18 cellular contexts compared by ENCODE assay signal in genomic region chr7:73896454-73896853, GRCh38. TPM values are rescaled to one million over a fixed set of nuclear protein-coding genes. Genes with fewer than 3 reads are reported as not detected.
DNase-seq lines count a peak whose midpoint lies in the region; ATAC-seq lines count a peak whose summit lies in the region.
"Had no signal": no experiment of that assay in that cellular context is flagged by ENCODE, and none has a peak within 500 bp of the region (broad histone marks: within the 10 kb centered on the region; RNA-seq: fewer than 3 reads in every experiment).

No MANE protein-coding gene starts in this region.

- intact Hi-C loops in aorta (cut with DNase I) = loop anchor here in 1 of 2 donors (5.0 kb wide), 1 partner anchor 76 kb away; no protein-coding TSS in a partner anchor

- 41 to 48% methylated on average over 1 of the region's 1 CpG for WGBS in aorta, 2 donors

- H3K36me3 ChIP-seq in aorta (ENCODE audit: control insufficient read depth in 1 of 2, insufficient read depth in 2 of 2, low read length in 1 of 2) = no peaks in the 10 kb centered on the region

- no peaks in the 10 kb centered on the region for H3K4me1 Mint-ChIP-seq in activated T-helper 17 cell treated with anti-CD3 and anti-CD28 coated beads, Interleukin-2, amount 50 U/mL, for 72 hours
- H3K4me1 Mint-ChIP-seq: stimulated activated memory B cell treated with anti-CD40 and anti-IgM and Interleukin-4, amounts not matched to agents 10 μg/mL and 1 μg/mL and 100 μg/mL, for 72 hours had no signal

- no peak overlapping the region for H3K4me3 ChIP-seq in aorta (ENCODE audit: low read length in 2 of 2)

- peak; percentile 54 for DNase-seq in islet precursor cell
- DNase-seq in aorta = peak in 1 of 2 donors; percentile 74
- DNase-seq in midbrain (lab: John Stamatoyannopoulos, UW) = no peak
- DNase-seq in NCI-H226 = no peak
- DNase-seq in pons (ENCODE audit: low spot score) = no peak
- DNase-seq: foreskin melanocyte, Kasumi-1, NCI-H187, NCI-H524 treated with DMSO at 0.1 percent for 48 hours, small intestine had no signal

- no peaks in the 10 kb centered on the region for H3K27me3 ChIP-seq in aorta (ENCODE audit: control insufficient read depth in 1 of 2, insufficient read depth in 2 of 2, low read length in 1 of 2)

- peak overlapping the region; percentile 24 to 72 for H3K27ac ChIP-seq in aorta (ENCODE audit: low read depth in 1 of 2, low read length in 2 of 2)

- no peaks in the 10 kb centered on the region for H3K9me3 ChIP-seq in aorta (ENCODE audit: control insufficient read depth, low read length)

- H3K36me3 Mint-ChIP-seq in activated T-helper 17 cell treated with anti-CD3 and anti-CD28 coated beads, Interleukin-2, amount 50 U/mL, for 72 hours (ENCODE audit: low read depth) = no peaks in the 10 kb centered on the region
- H3K36me3 Mint-ChIP-seq: CD14-positive monocyte; stimulated activated memory B cell treated with anti-CD40 and anti-IgM and Interleukin-4, amounts not matched to agents 10 μg/mL and 1 μg/mL and 100 μg/mL, for 72 hours had no signal

- no peak overlapping the region for H3K4me3 Mint-ChIP-seq in activated T-helper 17 cell treated with anti-CD3 and anti-CD28 coated beads, Interleukin-2, amount 50 U/mL, for 72 hours
- H3K4me3 Mint-ChIP-seq: CD14-positive monocyte; mesothelial cell of epicardium; stimulated activated memory B cell treated with anti-CD40 and anti-IgM and Interleukin-4, amounts not matched to agents 10 μg/mL and 1 μg/mL and 100 μg/mL, for 72 hours had no signal

- peaks cover 6% of the 10 kb centered on the region for H3K27me3 Mint-ChIP-seq in activated T-helper 17 cell treated with anti-CD3 and anti-CD28 coated beads, Interleukin-2, amount 50 U/mL, for 72 hours

- H3K9me3 Mint-ChIP-seq in activated T-helper 17 cell treated with anti-CD3 and anti-CD28 coated beads, Interleukin-2, amount 50 U/mL, for 72 hours = no peaks in the 10 kb centered on the region

- H3K4me1 ChIP-seq in aorta (ENCODE audit: control insufficient read depth in 1 of 2, insufficient read depth in 2 of 2, low read length in 2 of 2) = no peaks in the 10 kb centered on the region

- H3K27ac Mint-ChIP-seq in activated T-helper 17 cell treated with anti-CD3 and anti-CD28 coated beads, Interleukin-2, amount 50 U/mL, for 72 hours = no peak overlapping the region
- H3K27ac Mint-ChIP-seq: CD14-positive monocyte; mesothelial cell of epicardium; stimulated activated memory B cell treated with anti-CD40 and anti-IgM and Interleukin-4, amounts not matched to agents 10 μg/mL and 1 μg/mL and 100 μg/mL, for 72 hours had no signal

- ATAC-seq in HG02798 (IDR thresholded peaks at IDR 0.05; ENCODE audit: poor library complexity, unreplicated experiment) = peak; percentile 33
- peak; percentile 50 for ATAC-seq in activated T-helper 17 cell treated with anti-CD3 and anti-CD28 coated beads, Interleukin-2, amount 50 U/mL, for 72 hours (replicated peaks)
- ATAC-seq in aorta (ENCODE audit: low FRiP score) = no peak
- ATAC-seq: activated CD4-positive, CD25-positive, alpha-beta regulatory T cell treated with anti-CD3 and anti-CD28 coated beads, Interleukin-2, amount 50 U/mL, for 24 hours; HCT116; Panc1; stimulated activated memory B cell treated with anti-CD40 and anti-IgM and Interleukin-4, amounts not matched to agents 10 μg/mL and 1 μg/mL and 100 μg/mL, for 72 hours had no signal

RNA-seq across cellular contexts. Expression of gene TMEM270, which starts 35.5 kb away (rescaled TPM):
- not detected for total RNA-seq in activated T-helper 17 cell treated with anti-CD3 and anti-CD28 coated beads, Interleukin-2, amount 50 U/mL, for 72 hours
- total RNA-seq in aorta = not detected
- polyA plus RNA-seq in aorta = not detected
- total RNA-seq: mesothelial cell of epicardium had no signal
- polyA plus RNA-seq: CD14-positive monocyte had no signal

RNA-seq across cellular contexts. Expression of gene METTL27, which starts 54.1 kb away (rescaled TPM):
- total RNA-seq in activated T-helper 17 cell treated with anti-CD3 and anti-CD28 coated beads, Interleukin-2, amount 50 U/mL, for 72 hours = 1 to 10 TPM in 1 of 2 donors, under 1 TPM in 1; 0.76 to 1.5 TPM
- 1 to 10 TPM; 1.3 to 7.4 TPM for total RNA-seq in aorta
- 1 to 10 TPM in 1 of 2 donors, not detected in 1; 5.3 TPM for polyA plus RNA-seq in aorta
